Comparison of ENCODE assay signal across 1 cellular context in genomic region chr7:119283353-119283752, GRCh38.
TF ChIP-seq lines count a peak whose summit lies in the region.

No MANE protein-coding gene starts in this region.

TF ChIP-seq in GM23338, 12 proteins besides CTCF, POLR2A, EP300 and RAD21 (continued from another document):
- no peak for TF ChIP-seq ZNF462 (CRISPR knock-in tag; IDR thresholded peaks at IDR 0.05)
- TF ChIP-seq REST (IDR thresholded peaks at IDR 0.05; ENCODE audit: unreplicated experiment), result no peak
- TF ChIP-seq EZH2 (IDR thresholded peaks at IDR 0.05; ENCODE audit: low read depth, unreplicated experiment), result no peak
- TF ChIP-seq STAT1 (IDR thresholded peaks at IDR 0.05; ENCODE audit: unreplicated experiment), result no peak
- no peak for TF ChIP-seq ZNF114 (CRISPR knock-in tag; IDR thresholded peaks at IDR 0.05)
- TF ChIP-seq ETS1 (IDR thresholded peaks at IDR 0.05), result no peak
- no peak for TF ChIP-seq POLR2AphosphoS5 (IDR thresholded peaks at IDR 0.05; ENCODE audit: low read depth)
- TF ChIP-seq ZNF331 (CRISPR knock-in tag; IDR thresholded peaks at IDR 0.05; ENCODE audit: low read depth), result no peak
- TF ChIP-seq EZH2phosphoT487 (IDR thresholded peaks at IDR 0.05; ENCODE audit: unreplicated experiment), result no peak
TF ChIP-seq in GM23338: peak in this region for 0.
